ENCODE assay signal across 28 cellular contexts in genomic region chr7:5001911-5002310, GRCh38. TPM values are rescaled to one million over a fixed set of nuclear protein-coding genes. Genes with fewer than 3 reads are reported as not detected.
"Had no signal": no experiment of that assay in that cellular context is flagged by ENCODE, and none has a peak within 500 bp of the region (broad histone marks: within the 10 kb centered on the region; RNA-seq: fewer than 3 reads in every experiment).

No MANE protein-coding gene starts in this region.

- H3K27me3 Mint-ChIP-seq: central memory CD8-positive, alpha-beta T cell; naive thymus-derived CD4-positive, alpha-beta T cell; stimulated activated naive B cell treated with anti-CD40 and anti-IgM and Interleukin-4, amounts not matched to agents 10 μg/mL and 1 μg/mL and 100 μg/mL, for 72 hours had no signal

- FAIRE-seq: endometrium had no signal

- H3K9me3 Mint-ChIP-seq: central memory CD8-positive, alpha-beta T cell; naive thymus-derived CD4-positive, alpha-beta T cell; nephron progenitor cell; stimulated activated naive B cell treated with anti-CD40 and anti-IgM and Interleukin-4, amounts not matched to agents 10 μg/mL and 1 μg/mL and 100 μg/mL, for 72 hours had no signal

- ATAC-seq: left colon; left ventricle myocardium superior; naive thymus-derived CD4-positive, alpha-beta T cell; sciatic nerve; stimulated activated naive B cell treated with anti-CD40 and anti-IgM and Interleukin-4, amounts not matched to agents 10 μg/mL and 1 μg/mL and 100 μg/mL, for 72 hours had no signal

- H3K4me2 ChIP-seq: hepatocyte had no signal

- H3K9me3 ChIP-seq: spleen had no signal

- H3K27ac Mint-ChIP-seq: nephron progenitor cell; stimulated activated naive B cell treated with anti-CD40 and anti-IgM and Interleukin-4, amounts not matched to agents 10 μg/mL and 1 μg/mL and 100 μg/mL, for 72 hours had no signal

- H3K4me1 ChIP-seq: spleen had no signal

- H3K4me3 ChIP-seq: dorsolateral prefrontal cortex, hepatocyte, spleen had no signal

- H3K27me3 ChIP-seq: dorsolateral prefrontal cortex, hepatocyte, spleen had no signal

- H3K27ac ChIP-seq: dorsolateral prefrontal cortex, hepatocyte, spleen had no signal

- H2AFZ ChIP-seq: hepatocyte had no signal

- H3K4me3 Mint-ChIP-seq: central memory CD8-positive, alpha-beta T cell; naive thymus-derived CD4-positive, alpha-beta T cell; nephron progenitor cell; stimulated activated naive B cell treated with anti-CD40 and anti-IgM and Interleukin-4, amounts not matched to agents 10 μg/mL and 1 μg/mL and 100 μg/mL, for 72 hours had no signal

- H3K4me1 Mint-ChIP-seq: nephron progenitor cell had no signal

- H3K79me2 ChIP-seq: hepatocyte had no signal

- DNase-seq: cortex of kidney; dorsolateral prefrontal cortex; effector CD8-positive, alpha-beta T cell; foreskin fibroblast; left colon; left ventricle myocardium superior; naive thymus-derived CD4-positive, alpha-beta T cell; nephron progenitor cell; posterior cingulate gyrus; spleen; stimulated activated CD4-positive, alpha-beta T cell treated with anti-CD3 and anti-CD28 coated beads, Interleukin-15, amount 100 ng/mL, for 24 hours; stimulated activated CD4-positive, alpha-beta T cell treated with anti-CD3 and anti-CD28 coated beads, Interleukin-1b, Interleukin-23, amount 100 ng/mL, for 48 hours; stimulated activated CD4-positive, alpha-beta T cell treated with anti-CD3 and anti-CD28 coated beads, Interleukin-4, amount 100 ng/mL, for 24 hours; stimulated activated naive B cell treated with anti-CD40 and anti-IgM and Interleukin-4, amounts not matched to agents 10 μg/mL and 1 μg/mL and 100 μg/mL, for 72 hours; trophoblast cell had no signal

RNA-seq across cellular contexts. Expression of gene MMD2, which starts 42.9 kb away (rescaled TPM):
- total RNA-seq: hepatocyte; kidney epithelial cell; left colon; left ventricle myocardium superior; lung microvascular endothelial cell; mesenteric fat pad; mononuclear cell; naive thymus-derived CD4-positive, alpha-beta T cell; omental fat pad; pulmonary artery endothelial cell; skeletal muscle tissue; spleen had no signal
- polyA plus RNA-seq: esophagus; hepatocyte; naive thymus-derived CD4-positive, alpha-beta T cell; spleen; urinary bladder had no signal
